8 cellular contexts compared by ENCODE assay signal in genomic region chr7:152894295-152895170, GRCh38.
A peak's percentile ranks its signal among the peaks of the same experiment; 100 is the strongest.
DNase-seq lines count a peak whose midpoint lies in the region; ATAC-seq and TF ChIP-seq lines count a peak whose summit lies in the region.

No MANE protein-coding gene starts in this region.

- H3K36me3 Mint-ChIP-seq in memory B cell: peaks cover 7% of the 10 kb centered on the region

- H3K27ac ChIP-seq in brain microvascular endothelial cell: no peak overlapping the region

- H3K9me3 Mint-ChIP-seq in memory B cell: no peaks in the 10 kb centered on the region

- no peaks in the 10 kb centered on the region for H3K4me1 Mint-ChIP-seq in memory B cell

- peak; percentile 60 for ATAC-seq in GM19328 (IDR thresholded peaks at IDR 0.05; ENCODE audit: unreplicated experiment)
- peak; percentile 46 for ATAC-seq in memory B cell (ENCODE audit: low read depth)

- H3K27ac Mint-ChIP-seq in memory B cell: no peak overlapping the region

- no peaks in the 10 kb centered on the region for H3K36me3 ChIP-seq in brain microvascular endothelial cell (replicated peaks)

- peaks cover 14% of the 10 kb centered on the region for H3K27me3 Mint-ChIP-seq in memory B cell

- no peak overlapping the region for H3K4me3 Mint-ChIP-seq in memory B cell

- DNase-seq in DMS 273 (lab: John Stamatoyannopoulos, UW; ENCODE audit: unreplicated experiment) (peak; percentile 79), brain microvascular endothelial cell (no peak), memory B cell (ENCODE audit: low spot score in 2 of 2) (peak in 1 of 2 donors; percentile 20), activated gamma-delta T cell treated with Interleukin-2 at 50 U/mL for 16 hours (no peak), NCI-H1105 treated with DMSO at 0.1 percent for 48 hours (lab: John Stamatoyannopoulos, UW) (no peak), T-helper 1 cell (no peak)

- H3K27me3 ChIP-seq in brain microvascular endothelial cell (replicated peaks): no peaks in the 10 kb centered on the region

- TF ChIP-seq CTCF in LNCAP (IDR thresholded peaks at IDR 0.05): peak; percentile 95
- peak; percentile 41 for TF ChIP-seq CTCF in brain microvascular endothelial cell (IDR thresholded peaks at IDR 0.05; ENCODE audit: low read depth, low read length, missing control alignments)

- no peak overlapping the region for H3K4me3 ChIP-seq in brain microvascular endothelial cell (ENCODE audit: low read depth, low read length)

- in situ Hi-C loops in brain microvascular endothelial cell (cut with HindIII; ENCODE audit: low pct_ligation_motif_present, low sequenced_read_pairs): no loop called here
